7 cellular contexts compared by ENCODE assay signal in the genomic region with DNA sequence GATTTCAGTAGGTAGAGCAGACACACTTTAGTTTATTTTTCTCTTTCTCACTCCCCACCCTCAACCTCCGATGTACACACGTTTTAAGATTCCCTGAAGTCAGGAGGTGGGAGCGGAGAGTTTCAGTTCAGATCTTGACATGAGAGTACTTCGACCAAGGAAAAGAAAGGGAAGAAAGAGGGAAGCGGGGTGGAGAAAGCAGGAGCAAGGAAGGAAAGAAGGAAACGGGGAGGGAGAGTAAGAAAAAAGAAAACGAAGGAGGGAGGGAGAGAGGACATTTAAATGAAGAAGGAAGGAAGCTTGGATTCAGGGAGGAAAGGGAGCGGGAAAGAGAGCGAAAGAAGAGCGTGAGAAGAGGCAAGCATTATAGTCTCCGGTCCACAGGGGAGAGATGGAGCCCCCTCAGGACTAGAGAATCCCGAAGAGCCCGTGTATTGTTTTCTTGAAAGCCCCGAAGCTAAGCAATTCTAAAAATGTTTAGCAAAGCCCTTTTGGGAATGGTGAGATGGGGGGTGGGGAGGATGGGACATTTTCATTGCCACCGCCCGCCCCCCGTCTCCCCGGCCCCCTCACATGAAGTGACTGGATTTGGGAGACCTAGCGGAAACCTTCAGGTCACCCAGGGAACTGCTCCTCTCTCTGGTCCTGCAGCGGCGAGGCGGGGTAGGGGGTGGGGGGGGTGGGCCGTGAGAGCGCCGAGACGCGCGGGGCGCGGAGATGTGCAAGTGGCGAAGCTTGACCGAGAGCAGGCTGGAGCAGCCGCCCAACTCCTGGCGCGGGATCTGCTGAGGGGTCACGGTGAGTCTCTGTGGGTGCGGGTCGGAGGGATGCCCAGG. TPM values are rescaled to one million over a fixed set of nuclear protein-coding genes. Genes with fewer than 3 reads are reported as not detected.
A peak's percentile ranks its signal among the peaks of the same experiment; 100 is the strongest.
DNase-seq lines count a peak whose midpoint lies in the region; FAIRE-seq and TF ChIP-seq lines count a peak whose summit lies in the region.

No MANE protein-coding gene starts in this region.

- no peaks in the 10 kb centered on the region for H3K36me3 Mint-ChIP-seq in astrocyte (ENCODE audit: low read depth, unreplicated experiment)

- H3K27me3 ChIP-seq in astrocyte (ENCODE audit: insufficient read depth, low read length) = peaks cover 2% of the 10 kb centered on the region
- H3K27me3 ChIP-seq in keratinocyte (ENCODE audit: control insufficient read depth, extremely low read depth, insufficient read depth, low read length) = peaks cover 30% of the 10 kb centered on the region

- H3K27ac Mint-ChIP-seq in astrocyte (ENCODE audit: unreplicated experiment) = peak overlapping the region; percentile 73

- no peaks in the 10 kb centered on the region for H3K4me1 Mint-ChIP-seq in astrocyte (ENCODE audit: low read depth, unreplicated experiment)

- no peak overlapping the region for H3K27ac ChIP-seq in astrocyte (ENCODE audit: low read depth, low read length)
- no peak overlapping the region for H3K27ac ChIP-seq in keratinocyte (ENCODE audit: control insufficient read depth, insufficient read depth, low read length)

- dilution Hi-C loops in keratinocyte (cut with MboI; ENCODE audit: extremely low pct_ligation_motif_present, low sequenced_read_pairs) = no loop called here

- H3K79me2 ChIP-seq in astrocyte (ENCODE audit: insufficient read depth, low read length) (no peaks in the 10 kb centered on the region), keratinocyte (ENCODE audit: control insufficient read depth, insufficient read depth, low read length) (no peaks in the 10 kb centered on the region)

- TF ChIP-seq CTCF in astrocyte (IDR thresholded peaks at IDR 0.05; ENCODE audit: insufficient read depth, low read depth, low read length) (no peak), keratinocyte (optimal IDR thresholded peaks at IDR 0.05 in 1 of 3, IDR thresholded peaks at IDR 0.05 in 1 of 3, conservative IDR thresholded peaks at IDR 0.05 in 1 of 3; ENCODE audit: extremely low read depth in 1 of 3, insufficient read depth in 2 of 3, low read length in 3 of 3) (no peak)

- peak overlapping the region; percentile 89 for H3K4me3 Mint-ChIP-seq in astrocyte (ENCODE audit: unreplicated experiment)

- no peaks in the 10 kb centered on the region for H4K20me1 ChIP-seq in astrocyte (ENCODE audit: insufficient read depth, low read length)
- H4K20me1 ChIP-seq in keratinocyte (ENCODE audit: control insufficient read depth, extremely low read depth, insufficient read depth, low read length) = no peaks in the 10 kb centered on the region

- H3K4me2 ChIP-seq in astrocyte (ENCODE audit: low read length) = peak overlapping the region; percentile 83
- H3K4me2 ChIP-seq in keratinocyte (ENCODE audit: control insufficient read depth, extremely low read depth, insufficient read depth, low read depth, low read length) = peak overlapping the region; percentile 76

- H3K9me3 Mint-ChIP-seq in astrocyte (ENCODE audit: unreplicated experiment) = no peaks in the 10 kb centered on the region

- H3K9me3 ChIP-seq in astrocyte (ENCODE audit: insufficient read depth, low read depth, low read length) (no peaks in the 10 kb centered on the region), keratinocyte (ENCODE audit: control insufficient read depth, low read depth, low read length) (no peaks in the 10 kb centered on the region)

- peaks cover 4% of the 10 kb centered on the region for H3K27me3 Mint-ChIP-seq in astrocyte (ENCODE audit: low read depth, unreplicated experiment)

- FAIRE-seq in astrocyte (lab: Jason Lieb, UNC) (no peak), keratinocyte (lab: Jason Lieb, UNC) (no peak), urothelium cell line (lab: Jason Lieb, UNC) (no peak)

- no peaks in the 10 kb centered on the region for H3K36me3 ChIP-seq in astrocyte (ENCODE audit: insufficient read depth, low read length)
- H3K36me3 ChIP-seq in keratinocyte (ENCODE audit: control insufficient read depth in 2 of 2, extremely low read depth in 1 of 2, insufficient read depth in 2 of 2, low read length in 2 of 2) = no peaks in the 10 kb centered on the region

- H2AFZ ChIP-seq in astrocyte (ENCODE audit: low read depth, low read length) (peak overlapping the region; percentile 96), keratinocyte (ENCODE audit: control insufficient read depth, low read length) (peak overlapping the region; percentile 79)

- no peaks in the 10 kb centered on the region for H3K9me1 ChIP-seq in keratinocyte (ENCODE audit: control insufficient read depth, extremely low read depth, insufficient read depth, low read length)

- H3K9ac ChIP-seq in astrocyte (ENCODE audit: low read length) = peak overlapping the region; percentile 60
- H3K9ac ChIP-seq in keratinocyte (ENCODE audit: control insufficient read depth, extremely low read depth, insufficient read depth, low read length) = no peak overlapping the region

- H3K4me3 ChIP-seq in astrocyte (ENCODE audit: insufficient read depth, low read depth, low read length) (peak overlapping the region; percentile 75), keratinocyte (ENCODE audit: control insufficient read depth in 2 of 3, extremely low read depth in 1 of 3, insufficient read depth in 2 of 3, low read depth in 1 of 3, low read length in 3 of 3) (peak overlapping the region; percentile 42 to 71 (median 67))

- DNase-seq in HS-27A (ENCODE audit: low read depth) = peak; percentile 20
- no peak for DNase-seq in astrocyte (ENCODE audit: low read depth)
- DNase-seq in keratinocyte (ENCODE audit: low read depth, low spot score) = no peak
- peak; percentile 34 for DNase-seq in stromal cell of bone marrow (ENCODE audit: low read depth)
- DNase-seq in activated naive CD4-positive, alpha-beta T cell treated with anti-CD3 and anti-CD28 coated beads, Interleukin-2, amount 50 U/mL, for 16 hours = no peak
- DNase-seq in urothelium cell line (ENCODE audit: low spot score) = no peak
- no peak for DNase-seq in NCI-H1436 (lab: John Stamatoyannopoulos, UW)

- peaks cover 3% of the 10 kb centered on the region for H3K4me1 ChIP-seq in astrocyte (ENCODE audit: insufficient read depth, low read length)
- H3K4me1 ChIP-seq in keratinocyte (ENCODE audit: control insufficient read depth, extremely low read depth, insufficient read depth, low read length) = peaks cover 5% of the 10 kb centered on the region

RNA-seq across cellular contexts. Expression of a gene that starts 0.9 kb away (rescaled TPM):
- 54.3 and 55.5 TPM in 2 replicates for total RNA-seq in astrocyte
- polyA plus RNA-seq in keratinocyte = 1.1 to 10.8 TPM (median 2.0 TPM) in 3 replicates
- polyA plus RNA-seq in keratinocyte (2011; ENCODE audit: low read depth) = 16.4 TPM
- 2.5 and 2.8 TPM in 2 replicates for polyA plus RNA-seq in keratinocyte (2011; cell fraction: cytosol; rRNA removed)
- polyA plus RNA-seq in keratinocyte (2011; cell fraction: nucleus; rRNA removed) = 4.2 and 4.3 TPM in 2 replicates
- polyA plus RNA-seq in keratinocyte (2012; ENCODE audit: low replicate concordance) = 0.71 and 16.4 TPM in 2 replicates
- polyA minus RNA-seq in keratinocyte = 0.95 to 24.3 TPM (median 5.3 TPM) in 3 replicates
- 4.4 TPM for polyA minus RNA-seq in keratinocyte (2011; cell fraction: cytosol; rRNA and poly(A)+ RNA removed)
- polyA minus RNA-seq in keratinocyte (2011; cell fraction: nucleus; rRNA and poly(A)+ RNA removed) = 4.9 and 14.3 TPM in 2 replicates

Comparison
In these comparisons a context has a peak if more than half of its experiments do, and no peak if none do; other contexts are left out.
1. DNase-seq: peak in HS-27A (single experiment) and stromal cell of bone marrow (single experiment); none in astrocyte (single experiment), keratinocyte (single experiment), activated naive CD4-positive, alpha-beta T cell treated with anti-CD3 and anti-CD28 coated beads, Interleukin-2, amount 50 U/mL, for 16 hours (single experiment), urothelium cell line (single experiment) and NCI-H1436 (single experiment).